ENCODE assay signal across 10 cellular contexts in the genomic region with DNA sequence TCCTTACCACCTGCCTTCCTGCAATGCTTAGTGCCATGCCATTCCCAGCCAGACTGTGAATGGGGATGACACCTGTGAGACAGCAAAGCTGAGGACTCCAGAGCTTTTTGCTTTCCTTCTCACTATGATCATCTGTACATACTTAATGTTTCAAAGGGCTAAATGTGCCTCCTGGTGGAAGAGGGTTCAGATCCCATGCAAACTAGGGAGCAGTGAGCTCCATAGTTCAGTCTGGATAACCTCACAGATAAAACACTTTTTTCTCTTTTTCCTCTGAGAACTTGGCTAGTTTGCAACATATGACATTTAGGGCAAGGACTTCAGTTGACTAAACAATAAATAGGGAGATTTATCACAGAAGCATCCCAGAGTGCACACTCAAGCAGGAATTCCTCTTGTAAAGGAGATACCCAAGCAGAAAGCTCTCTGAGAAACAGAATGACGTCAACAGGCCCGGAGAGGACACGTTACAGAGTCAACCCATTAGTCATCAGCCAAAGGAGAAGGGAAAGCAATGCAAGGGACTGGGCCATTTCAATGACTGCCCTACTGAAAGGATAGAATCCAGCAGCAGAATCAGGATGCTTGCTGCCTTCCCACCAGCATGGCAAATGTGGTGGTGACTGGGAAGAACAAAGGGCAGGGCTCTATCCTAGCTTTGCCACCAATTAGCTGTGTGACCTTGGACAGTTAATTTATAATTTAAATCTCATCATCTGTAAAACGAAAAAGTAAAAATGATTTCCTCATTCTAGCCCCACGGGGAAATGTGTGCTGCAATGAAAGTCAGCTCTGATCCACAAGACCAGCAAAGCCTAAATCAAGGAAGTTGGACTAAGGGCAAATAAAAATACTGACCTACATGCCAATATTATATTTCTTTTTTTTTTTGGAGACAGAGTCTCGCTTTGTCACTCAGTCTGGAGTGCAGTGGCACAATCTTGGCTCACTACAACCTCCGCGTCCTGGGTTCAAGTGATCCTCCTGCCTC.
DNase-seq lines count a peak whose midpoint lies in the region; ATAC-seq and TF ChIP-seq lines count a peak whose summit lies in the region.
"Had no signal": no experiment of that assay in that cellular context is flagged by ENCODE, and none has a peak within 500 bp of the region (broad histone marks: within the 10 kb centered on the region; RNA-seq: fewer than 3 reads in every experiment).

No MANE protein-coding gene starts in this region.

- peaks cover 6% of the 10 kb centered on the region for H3K79me1 ChIP-seq in mesenchymal stem cell (replicated peaks; ENCODE audit: low read length, poor library complexity, severe bottlenecking)

- WGBS in mesenchymal stem cell, result 60% methylated on average over 8 of the region's 8 CpGs
- 56 to 60% methylated on average over 8 of the region's 8 CpGs for WGBS in aorta, 2 donors

- H3K36me3 ChIP-seq in colonic mucosa (peaks cover 3% of the 10 kb centered on the region), mesenchymal stem cell (ENCODE audit: control insufficient read depth in 1 of 2, insufficient read depth in 2 of 2, low read depth in 1 of 2, low read length in 2 of 2) (peaks cover 16 to 68% of the 10 kb centered on the region in 2 experiments), aorta (ENCODE audit: control insufficient read depth in 1 of 2, insufficient read depth in 2 of 2, low read length in 1 of 2) (peaks cover 0 to 2% of the 10 kb centered on the region in 2 donors)

- H4K8ac ChIP-seq in mesenchymal stem cell (ENCODE audit: low read length), result no peak overlapping the region

- H3K27me3 ChIP-seq in colonic mucosa (no peaks in the 10 kb centered on the region), mesenchymal stem cell (ENCODE audit: control insufficient read depth in 1 of 2, insufficient read depth in 1 of 2, low read length in 2 of 2) (no peaks in the 10 kb centered on the region), aorta (ENCODE audit: control insufficient read depth in 1 of 2, insufficient read depth in 2 of 2, low read length in 1 of 2) (no peaks in the 10 kb centered on the region)
- H3K27me3 ChIP-seq: BLaER1 treated with 17β-estradiol and CSF1 and Interleukin-3, amounts not matched to agents 10 nM and 100 nM had no signal

- intact Hi-C loops in colonic mucosa (cut with DNase I), result no loop called here
- intact Hi-C loops in aorta (cut with DNase I), result no loop called here

- H3K27ac Mint-ChIP-seq in activated naive CD8-positive, alpha-beta T cell, result peak overlapping the region; percentile 25
- H3K27ac Mint-ChIP-seq in activated naive CD8-positive, alpha-beta T cell treated with anti-CD3 and anti-CD28 coated beads, Interleukin-2, amount 50 U/mL, for 24 hours, result no peak overlapping the region

- H3K4me1 ChIP-seq in colonic mucosa, result no peaks in the 10 kb centered on the region
- peaks cover 14% of the 10 kb centered on the region for H3K4me1 ChIP-seq in mesenchymal stem cell (ENCODE audit: control insufficient read depth, insufficient read depth, low read depth, low read length)
- H3K4me1 ChIP-seq in aorta (ENCODE audit: control insufficient read depth in 1 of 2, insufficient read depth in 2 of 2, low read length in 2 of 2), result peaks cover 4 to 12% of the 10 kb centered on the region in 2 donors

- no peak overlapping the region for H3K4me3 Mint-ChIP-seq in activated naive CD8-positive, alpha-beta T cell
- H3K4me3 Mint-ChIP-seq in activated naive CD8-positive, alpha-beta T cell treated with anti-CD3 and anti-CD28 coated beads, Interleukin-2, amount 50 U/mL, for 24 hours, result no peak overlapping the region

- H2BK5ac ChIP-seq in mesenchymal stem cell (ENCODE audit: low read depth, low read length, poor library complexity, severe bottlenecking), result no peak overlapping the region

- no peak overlapping the region for H2AFZ ChIP-seq in mesenchymal stem cell (ENCODE audit: low read depth, low read length)

- H3K9me3 ChIP-seq in colonic mucosa (no peaks in the 10 kb centered on the region), mesenchymal stem cell (ENCODE audit: control insufficient read depth, low read length) (no peaks in the 10 kb centered on the region), aorta (ENCODE audit: control insufficient read depth, low read length) (no peaks in the 10 kb centered on the region)
- H3K9me3 ChIP-seq: BLaER1 treated with 17β-estradiol and CSF1 and Interleukin-3, amounts not matched to agents 10 nM and 100 nM had no signal

- no peaks in the 10 kb centered on the region for H3K27me3 Mint-ChIP-seq in activated naive CD8-positive, alpha-beta T cell
- H3K27me3 Mint-ChIP-seq in activated naive CD8-positive, alpha-beta T cell treated with anti-CD3 and anti-CD28 coated beads, Interleukin-2, amount 50 U/mL, for 24 hours, result no peaks in the 10 kb centered on the region

- H3K36me3 Mint-ChIP-seq in activated naive CD8-positive, alpha-beta T cell, result peaks cover 7% of the 10 kb centered on the region
- peaks cover 44% of the 10 kb centered on the region for H3K36me3 Mint-ChIP-seq in activated naive CD8-positive, alpha-beta T cell treated with anti-CD3 and anti-CD28 coated beads, Interleukin-2, amount 50 U/mL, for 24 hours (ENCODE audit: low read depth)

- H3K23ac ChIP-seq in mesenchymal stem cell (ENCODE audit: low read length in 2 of 2), result peak overlapping the region in 1 of 2 experiments; percentile 61

- no peak overlapping the region for H2BK120ac ChIP-seq in mesenchymal stem cell (ENCODE audit: low read depth, low read length)

- H3K27ac ChIP-seq in colonic mucosa (peak overlapping the region; percentile 24), mesenchymal stem cell (ENCODE audit: low read length, poor library complexity, severe bottlenecking) (peak overlapping the region; percentile 66), aorta (ENCODE audit: low read depth in 1 of 2, low read length in 2 of 2) (peak overlapping the region in 1 of 2 donors; percentile 70)

- H3K4me3 ChIP-seq in colonic mucosa, result no peak overlapping the region
- no peak overlapping the region for H3K4me3 ChIP-seq in mesenchymal stem cell (ENCODE audit: insufficient read depth in 1 of 2, low read depth in 1 of 2, low read length in 2 of 2)
- H3K4me3 ChIP-seq in aorta (ENCODE audit: low read length in 2 of 2), result no peak overlapping the region
- H3K4me3 ChIP-seq: BLaER1 treated with 17β-estradiol and CSF1 and Interleukin-3, amounts not matched to agents 10 nM and 100 nM had no signal

- H3K4me1 Mint-ChIP-seq in activated naive CD8-positive, alpha-beta T cell (ENCODE audit: low read depth), result peaks cover 21% of the 10 kb centered on the region
- H3K4me1 Mint-ChIP-seq in activated naive CD8-positive, alpha-beta T cell treated with anti-CD3 and anti-CD28 coated beads, Interleukin-2, amount 50 U/mL, for 24 hours, result peaks cover 22% of the 10 kb centered on the region

- H3K18ac ChIP-seq in mesenchymal stem cell (ENCODE audit: low read depth in 1 of 2, low read length in 2 of 2), result no peak overlapping the region

- no peak overlapping the region for H3K4me2 ChIP-seq in mesenchymal stem cell (ENCODE audit: low read length, poor library complexity, severe bottlenecking)

- H3K9me3 Mint-ChIP-seq in activated naive CD8-positive, alpha-beta T cell (ENCODE audit: low read depth), result no peaks in the 10 kb centered on the region
- H3K9me3 Mint-ChIP-seq in activated naive CD8-positive, alpha-beta T cell treated with anti-CD3 and anti-CD28 coated beads, Interleukin-2, amount 50 U/mL, for 24 hours, result no peaks in the 10 kb centered on the region

- H3K14ac ChIP-seq in mesenchymal stem cell (ENCODE audit: low read length in 2 of 2), result peak overlapping the region; percentile 14 to 49

- no peak overlapping the region for H3K4ac ChIP-seq in mesenchymal stem cell (ENCODE audit: low read depth in 1 of 2, low read length in 2 of 2)

- no peak for DNase-seq in activated naive CD8-positive, alpha-beta T cell treated with anti-CD3 and anti-CD28 coated beads, Interleukin-2, amount 50 U/mL, for 24 hours
- DNase-seq in colonic mucosa (no peak), mesenchymal stem cell (peak; percentile 100), aorta (peak in 1 of 2 donors; percentile 78), NCI-H1105 (lab: John Stamatoyannopoulos, UW) (no peak), inferior parietal cortex (ENCODE audit: extremely low spot score) (no peak), NCI-H1694 (lab: John Stamatoyannopoulos, UW) (no peak)
- DNase-seq: NCI-H524 treated with DMSO at 0.1 percent for 48 hours had no signal

- H2BK15ac ChIP-seq in mesenchymal stem cell (ENCODE audit: low read depth, poor library complexity, severe bottlenecking), result no peak overlapping the region

- peak overlapping the region; percentile 61 for H2AK5ac ChIP-seq in mesenchymal stem cell (ENCODE audit: low read length, severe bottlenecking)

- no peak for ATAC-seq in activated naive CD8-positive, alpha-beta T cell treated with anti-CD3 and anti-CD28 coated beads, Interleukin-2, amount 50 U/mL, for 24 hours
- ATAC-seq in aorta (ENCODE audit: low FRiP score), result peak; percentile 81

- H4K91ac ChIP-seq in mesenchymal stem cell (ENCODE audit: low read length), result no peak overlapping the region

- no peak overlapping the region for H2BK12ac ChIP-seq in mesenchymal stem cell (ENCODE audit: low read length in 2 of 2)

- TF ChIP-seq CTCF in colonic mucosa (IDR thresholded peaks at IDR 0.05), result no peak

- H3K9ac ChIP-seq in colonic mucosa (ENCODE audit: low read depth in 2 of 2, low read length in 2 of 2) (no peak overlapping the region), mesenchymal stem cell (ENCODE audit: low read length) (peak overlapping the region; percentile 67)
